In the genomic region with DNA sequence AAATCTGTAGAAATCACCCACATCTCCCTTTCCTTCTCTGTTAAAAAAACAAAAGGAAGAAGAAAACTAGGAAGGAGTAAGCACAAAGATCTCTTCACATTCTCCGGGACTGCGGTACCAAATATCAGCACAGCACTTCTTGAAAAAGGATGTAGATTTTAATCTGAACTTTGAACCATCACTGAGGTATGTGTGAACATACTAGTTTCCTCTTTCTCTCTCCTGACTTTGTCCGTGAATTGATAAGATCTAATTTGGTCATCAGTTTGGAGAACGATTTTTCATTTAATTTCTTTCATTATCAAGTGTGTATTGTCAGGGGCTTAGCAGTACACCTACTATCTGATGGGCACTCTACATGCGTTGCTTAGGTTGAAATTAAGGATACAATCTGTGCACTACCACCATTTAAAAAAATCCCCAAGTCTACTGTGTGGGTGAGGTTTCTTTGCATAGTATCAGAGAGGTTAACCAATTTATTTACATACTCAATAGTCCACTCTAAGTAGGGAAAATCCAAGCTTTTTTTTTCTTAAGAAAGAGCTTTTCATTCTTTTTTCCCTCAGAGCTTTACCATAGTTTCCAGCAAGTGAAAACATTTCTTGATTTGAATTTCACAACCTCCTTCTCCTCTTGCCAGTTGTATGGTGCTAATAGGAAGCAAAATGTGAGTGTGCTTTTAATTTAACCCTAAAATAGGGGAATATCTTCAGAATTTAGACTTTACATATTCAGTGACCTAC, we compare ENCODE assay signal across 12 cellular contexts.
DNase-seq lines count a peak whose midpoint lies in the region; ATAC-seq, FAIRE-seq and TF ChIP-seq lines count a peak whose summit lies in the region.
"Had no signal": no experiment of that assay in that cellular context is flagged by ENCODE, and none has a peak within 500 bp of the region (broad histone marks: within the 10 kb centered on the region; RNA-seq: fewer than 3 reads in every experiment).

No MANE protein-coding gene starts in this region.

- no peak for TF ChIP-seq POLR2A in H54 (IDR thresholded peaks at IDR 0.05; ENCODE audit: low read depth, low read length)

- peak overlapping the region; percentile 66 for H3K4me3 Mint-ChIP-seq in activated T-helper 17 cell treated with anti-CD3 and anti-CD28 coated beads, Interleukin-2, amount 50 U/mL, for 72 hours

- peak; percentile 62 for ATAC-seq in GM19467 (IDR thresholded peaks at IDR 0.05; ENCODE audit: unreplicated experiment)
- ATAC-seq in HG03064 (IDR thresholded peaks at IDR 0.05; ENCODE audit: low read depth, unreplicated experiment): peak; percentile 65
- ATAC-seq in activated T-helper 17 cell treated with anti-CD3 and anti-CD28 coated beads, Interleukin-2, amount 50 U/mL, for 72 hours (replicated peaks): peak; percentile 76

- no peaks in the 10 kb centered on the region for H3K36me3 Mint-ChIP-seq in activated T-helper 17 cell treated with anti-CD3 and anti-CD28 coated beads, Interleukin-2, amount 50 U/mL, for 72 hours (ENCODE audit: low read depth)

- peaks cover 17% of the 10 kb centered on the region for H3K4me1 Mint-ChIP-seq in activated T-helper 17 cell treated with anti-CD3 and anti-CD28 coated beads, Interleukin-2, amount 50 U/mL, for 72 hours

- H3K9me3 Mint-ChIP-seq in activated T-helper 17 cell treated with anti-CD3 and anti-CD28 coated beads, Interleukin-2, amount 50 U/mL, for 72 hours: no peaks in the 10 kb centered on the region

- H3K27ac Mint-ChIP-seq in activated T-helper 17 cell treated with anti-CD3 and anti-CD28 coated beads, Interleukin-2, amount 50 U/mL, for 72 hours: peak overlapping the region; percentile 83

- DNase-seq in GM18507 (ENCODE audit: extremely low spot score, insufficient read length, low read depth) (no peak), HT-29 (ENCODE audit: low spot score) (no peak), RCC 7860 (ENCODE audit: low spot score) (no peak), H54 (ENCODE audit: insufficient read length, low spot score) (no peak), mucosa of gallbladder (ENCODE audit: low spot score) (no peak)
- DNase-seq: DMS153, H7, NCI-H1417 had no signal

- peaks cover 13% of the 10 kb centered on the region for H3K27me3 Mint-ChIP-seq in activated T-helper 17 cell treated with anti-CD3 and anti-CD28 coated beads, Interleukin-2, amount 50 U/mL, for 72 hours

- peak; percentile 80 for FAIRE-seq in GM18507 (lab: Jason Lieb, UNC)
- no peak for FAIRE-seq in RCC 7860 (lab: Jason Lieb, UNC)
- no peak for FAIRE-seq in H54 (lab: Jason Lieb, UNC)
- FAIRE-seq: endothelial cell of umbilical vein had no signal
